In genomic region chr11:2447253-2447950, GRCh38 we compare ENCODE assay signal across 14 cellular contexts. TPM values are rescaled to one million over a fixed set of nuclear protein-coding genes. Genes with fewer than 3 reads are reported as not detected.
DNase-seq lines count a peak whose midpoint lies in the region; ATAC-seq and TF ChIP-seq lines count a peak whose summit lies in the region.
"Had no signal": no experiment of that assay in that cellular context is flagged by ENCODE, and none has a peak within 500 bp of the region (broad histone marks: within the 10 kb centered on the region; RNA-seq: fewer than 3 reads in every experiment).

No MANE protein-coding gene starts in this region.

- H3K9me3 ChIP-seq in CD4-positive, alpha-beta T cell (ENCODE audit: control insufficient read depth, low read length) = no peaks in the 10 kb centered on the region

- H3K36me3 Mint-ChIP-seq in CD4-positive, alpha-beta T cell (ENCODE audit: low read depth) = peaks cover 3% of the 10 kb centered on the region
- peaks cover 2% of the 10 kb centered on the region for H3K36me3 Mint-ChIP-seq in activated naive CD8-positive, alpha-beta T cell treated with anti-CD3 and anti-CD28 coated beads, Interleukin-2, amount 10 ng/mL, durations not matched to agents 7 days and 5 days
- H3K36me3 Mint-ChIP-seq in natural killer cell (no peaks in the 10 kb centered on the region), WTC11 (no peaks in the 10 kb centered on the region)

- POLR2A ChIA-PET in CD4-positive, alpha-beta T cell (lab: Charles Lee) = interaction anchor here (1.0 to 5.3 kb wide), 2 partner anchors 12 to 18 kb away, joined by 3 to 36 read pairs; no protein-coding TSS in a partner anchor
- POLR2A ChIA-PET in activated naive CD8-positive, alpha-beta T cell treated with anti-CD3 and anti-CD28 coated beads, Interleukin-2, amount 10 ng/mL, durations not matched to agents 7 days and 5 days (lab: Charles Lee) = interaction anchor here (1.4 to 1.5 kb wide), 2 partner anchors 12 to 20 kb away, joined by 4 to 5 read pairs; no protein-coding TSS in a partner anchor
- POLR2A ChIA-PET in WTC11 (lab: Charles Lee) = no interaction called here

- H3K9me3 Mint-ChIP-seq in CD4-positive, alpha-beta T cell = no peaks in the 10 kb centered on the region
- H3K9me3 Mint-ChIP-seq in activated naive CD8-positive, alpha-beta T cell treated with anti-CD3 and anti-CD28 coated beads, Interleukin-2, amount 10 ng/mL, durations not matched to agents 7 days and 5 days = no peaks in the 10 kb centered on the region
- H3K9me3 Mint-ChIP-seq in natural killer cell (no peaks in the 10 kb centered on the region), WTC11 (no peaks in the 10 kb centered on the region)

- H3K27me3 Mint-ChIP-seq in CD4-positive, alpha-beta T cell = no peaks in the 10 kb centered on the region
- H3K27me3 Mint-ChIP-seq in activated naive CD8-positive, alpha-beta T cell treated with anti-CD3 and anti-CD28 coated beads, Interleukin-2, amount 10 ng/mL, durations not matched to agents 7 days and 5 days = peaks cover 12% of the 10 kb centered on the region
- H3K27me3 Mint-ChIP-seq in natural killer cell (ENCODE audit: low read depth in 2 of 2) (peaks cover 18 to 22% of the 10 kb centered on the region in 2 donors), WTC11 (ENCODE audit: low read depth) (peaks cover 85% of the 10 kb centered on the region)

- CTCF ChIA-PET in CD4-positive, alpha-beta T cell (lab: Charles Lee) = interaction anchor here (1.5 kb wide), 1 partner anchor 27 kb away, joined by 3 read pairs; no protein-coding TSS in a partner anchor
- CTCF ChIA-PET in WTC11 (lab: Charles Lee) = no interaction called here

- peak overlapping the region; percentile 96 for H3K4me3 Mint-ChIP-seq in CD4-positive, alpha-beta T cell
- H3K4me3 Mint-ChIP-seq in activated naive CD8-positive, alpha-beta T cell treated with anti-CD3 and anti-CD28 coated beads, Interleukin-2, amount 10 ng/mL, durations not matched to agents 7 days and 5 days = peak overlapping the region; percentile 88
- H3K4me3 Mint-ChIP-seq in natural killer cell (peak overlapping the region; percentile 52), WTC11 (no peak overlapping the region)

- peaks cover 42% of the 10 kb centered on the region for H3K4me1 Mint-ChIP-seq in CD4-positive, alpha-beta T cell (ENCODE audit: low read depth)
- peaks cover 18% of the 10 kb centered on the region for H3K4me1 Mint-ChIP-seq in activated naive CD8-positive, alpha-beta T cell treated with anti-CD3 and anti-CD28 coated beads, Interleukin-2, amount 10 ng/mL, durations not matched to agents 7 days and 5 days
- H3K4me1 Mint-ChIP-seq in natural killer cell (peaks cover 0 to 13% of the 10 kb centered on the region in 2 donors), WTC11 (peaks cover 3% of the 10 kb centered on the region)

- peak overlapping the region; percentile 38 for H3K27ac ChIP-seq in CD4-positive, alpha-beta T cell (ENCODE audit: low read depth, low read length)

- ATAC-seq in CD4-positive, alpha-beta T cell (ENCODE audit: poor library complexity) = no peak
- no peak for ATAC-seq in activated naive CD8-positive, alpha-beta T cell treated with anti-CD3 and anti-CD28 coated beads, Interleukin-2, amount 10 ng/mL, durations not matched to agents 7 days and 5 days (ENCODE audit: low read depth)
- ATAC-seq in natural killer cell (no peak), WTC11 (no peak)
- ATAC-seq: GM12878 had no signal

- intact Hi-C loops in CD4-positive, alpha-beta T cell (cut with DNase I, micrococcal nuclease) = loop anchor here (2.0 to 10.0 kb wide), 4 partner anchors 19 to 607 kb away; partner anchors contain the start of gene CARS1 (in 1 of the 2)
- intact Hi-C loops in natural killer cell (cut with micrococcal nuclease) = no loop called here

- DNase-seq in CD4-positive, alpha-beta T cell = no peak
- peak; percentile 71 for DNase-seq in MV-4-11 (lab: John Stamatoyannopoulos, UW)
- DNase-seq in activated naive CD8-positive, alpha-beta T cell treated with anti-CD3 and anti-CD28 coated beads, Interleukin-2, amount 10 ng/mL, durations not matched to agents 7 days and 5 days = peak; percentile 43
- DNase-seq in natural killer cell = no peak
- no peak for DNase-seq in KG1 (lab: John Stamatoyannopoulos, UW)
- DNase-seq in stimulated activated CD4-positive, alpha-beta T cell treated with anti-CD3 and anti-CD28 coated beads, Interleukin-12 subunit alpha, Interleukin-12 subunit beta, amount 100 ng/mL, for 4 hours = no peak
- DNase-seq in hippocampal formation (lab: John Stamatoyannopoulos, UW) = no peak
- no peak for DNase-seq in WTC11 (ENCODE audit: low spot score)
- DNase-seq: DMS 273 treated with DMSO at 0.1 percent for 48 hours, NCI-H1417, NCI-H774 had no signal

- H3K27me3 ChIP-seq in CD4-positive, alpha-beta T cell (ENCODE audit: control insufficient read depth, insufficient read depth, low read length) = no peaks in the 10 kb centered on the region

- peak overlapping the region; percentile 86 for H3K27ac Mint-ChIP-seq in CD4-positive, alpha-beta T cell
- peak overlapping the region; percentile 77 for H3K27ac Mint-ChIP-seq in activated naive CD8-positive, alpha-beta T cell treated with anti-CD3 and anti-CD28 coated beads, Interleukin-2, amount 10 ng/mL, durations not matched to agents 7 days and 5 days
- H3K27ac Mint-ChIP-seq in natural killer cell (no peak overlapping the region), WTC11 (no peak overlapping the region)

- no peak for TF ChIP-seq CTCF in CD4-positive, alpha-beta T cell (IDR thresholded peaks at IDR 0.05)
- TF ChIP-seq CTCF in natural killer cell (IDR thresholded peaks at IDR 0.05) (no peak), WTC11 (IDR thresholded peaks at IDR 0.05) (no peak)

TF ChIP-seq in WTC11, 78 proteins besides CTCF, POLR2A, EP300 and RAD21 (continues in another document):
- TF ChIP-seq NR3C1 (CRISPR knock-in tag; conservative IDR thresholded peaks at IDR 0.05; ENCODE audit: low read depth) = no peak
- TF ChIP-seq, protein P1, sequence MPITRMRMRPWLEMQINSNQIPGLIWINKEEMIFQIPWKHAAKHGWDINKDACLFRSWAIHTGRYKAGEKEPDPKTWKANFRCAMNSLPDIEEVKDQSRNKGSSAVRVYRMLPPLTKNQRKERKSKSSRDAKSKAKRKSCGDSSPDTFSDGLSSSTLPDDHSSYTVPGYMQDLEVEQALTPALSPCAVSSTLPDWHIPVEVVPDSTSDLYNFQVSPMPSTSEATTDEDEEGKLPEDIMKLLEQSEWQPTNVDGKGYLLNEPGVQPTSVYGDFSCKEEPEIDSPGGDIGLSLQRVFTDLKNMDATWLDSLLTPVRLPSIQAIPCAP (CRISPR knock-in tag; IDR thresholded peaks at IDR 0.05) = no peak
- no peak for TF ChIP-seq CREB1 (CRISPR knock-in tag; IDR thresholded peaks at IDR 0.05)
- TF ChIP-seq SMAD3 (CRISPR knock-in tag; IDR thresholded peaks at IDR 0.05; ENCODE audit: borderline replicate concordance) = no peak
- TF ChIP-seq OVOL2 (CRISPR knock-in tag; IDR thresholded peaks at IDR 0.05; ENCODE audit: borderline replicate concordance) = no peak
- no peak for TF ChIP-seq JAZF1 (CRISPR knock-in tag; IDR thresholded peaks at IDR 0.05)
- TF ChIP-seq TEAD1 (CRISPR knock-in tag; IDR thresholded peaks at IDR 0.05) = no peak
- no peak for TF ChIP-seq PREB (CRISPR knock-in tag; IDR thresholded peaks at IDR 0.05; ENCODE audit: borderline replicate concordance)
- TF ChIP-seq ZNF121 (CRISPR knock-in tag; IDR thresholded peaks at IDR 0.05) = no peak
- no peak for TF ChIP-seq EMX1 (CRISPR knock-in tag; IDR thresholded peaks at IDR 0.05)
- TF ChIP-seq TP53 (CRISPR knock-in tag; IDR thresholded peaks at IDR 0.05) = no peak

RNA-seq across cellular contexts. Expression of gene KCNQ1, which starts 2.6 kb away (rescaled TPM):
- 10 to 100 TPM; 31.3 to 33.1 TPM for total RNA-seq in CD4-positive, alpha-beta T cell
- 10 to 100 TPM; 24.2 to 26.6 TPM for total RNA-seq in activated naive CD8-positive, alpha-beta T cell treated with anti-CD3 and anti-CD28 coated beads, Interleukin-2, amount 10 ng/mL, durations not matched to agents 7 days and 5 days
- total RNA-seq in natural killer cell (1 to 10 TPM; 1.9 to 7.8 (median 3.3) TPM), WTC11 (2021) (2.5 to 4.3 TPM (median 4.0 TPM) in 3 replicates)
- total RNA-seq: fibroblast of villous mesenchyme had no signal

RNA-seq across cellular contexts. Expression of gene TRPM5, which starts 3.1 kb away (rescaled TPM):
- total RNA-seq in CD4-positive, alpha-beta T cell = 1 to 10 TPM in 1 of 2 experiments, under 1 TPM in 1; 0.91 to 1.3 TPM
- total RNA-seq in activated naive CD8-positive, alpha-beta T cell treated with anti-CD3 and anti-CD28 coated beads, Interleukin-2, amount 10 ng/mL, durations not matched to agents 7 days and 5 days = not detected
- total RNA-seq in natural killer cell = not detected
- 0.07 to 0.09 TPM in 2 of 3 replicates, not detected in the other for total RNA-seq in WTC11 (2021)
- total RNA-seq: fibroblast of villous mesenchyme; GM12878; T-helper 1 cell treated with Interleukin-12 subunit alpha and Interleukin-12 subunit beta and Interleukin-4 antibody, amounts not matched to agents 30 ng/mL and 1 ng/mL, for 36 hours had no signal

RNA-seq across cellular contexts. Expression of gene TSSC4, which starts 46.9 kb away (rescaled TPM):
- 10 to 100 TPM; 47.5 to 50.0 TPM for total RNA-seq in CD4-positive, alpha-beta T cell
- total RNA-seq in activated naive CD8-positive, alpha-beta T cell treated with anti-CD3 and anti-CD28 coated beads, Interleukin-2, amount 10 ng/mL, durations not matched to agents 7 days and 5 days = 10 to 100 TPM; 46.8 to 48.2 TPM
- total RNA-seq in natural killer cell (10 to 100 TPM; 52.8 to 67.9 (median 59.3) TPM), WTC11 (2021) (41.2 to 45.8 TPM (median 41.4 TPM) in 3 replicates)

Comparison
In these comparisons a context has a peak if more than half of its experiments do, and no peak if none do; other contexts are left out.
1. DNase-seq: peak in MV-4-11 (single experiment) and activated naive CD8-positive, alpha-beta T cell treated with anti-CD3 and anti-CD28 coated beads, Interleukin-2, amount 10 ng/mL, durations not matched to agents 7 days and 5 days (single experiment); none in CD4-positive, alpha-beta T cell (0 of 10), natural killer cell (single experiment), KG1 (single experiment), stimulated activated CD4-positive, alpha-beta T cell treated with anti-CD3 and anti-CD28 coated beads, Interleukin-12 subunit alpha, Interleukin-12 subunit beta, amount 100 ng/mL, for 4 hours (single experiment), hippocampal formation (0 of 2) and WTC11 (single experiment).
2. H3K27ac Mint-ChIP-seq: peak in CD4-positive, alpha-beta T cell (single experiment) and activated naive CD8-positive, alpha-beta T cell treated with anti-CD3 and anti-CD28 coated beads, Interleukin-2, amount 10 ng/mL, durations not matched to agents 7 days and 5 days (single experiment); none in natural killer cell (0 of 2) and WTC11 (single experiment).